ENCODE assay signal across 8 cellular contexts in genomic region chr1:184973308-184974085, GRCh38. TPM values are rescaled to one million over a fixed set of nuclear protein-coding genes. Genes with fewer than 3 reads are reported as not detected.
DNase-seq lines count a peak whose midpoint lies in the region; ATAC-seq, FAIRE-seq and TF ChIP-seq lines count a peak whose summit lies in the region.

No MANE protein-coding gene starts in this region.

- H3K9ac ChIP-seq in GM23248: peak overlapping the region; percentile 82
- H3K9ac ChIP-seq in iPS-18a (ENCODE audit: low read length): peak overlapping the region; percentile 76

- peak overlapping the region; percentile 84 for H3K4me2 ChIP-seq in GM23248 (ENCODE audit: unreplicated experiment)

- H4K20me1 ChIP-seq in GM23248 (ENCODE audit: insufficient read depth): no peaks in the 10 kb centered on the region

- H3K9me3 ChIP-seq in GM23248 (ENCODE audit: low read depth) (no peaks in the 10 kb centered on the region), KOPT-K1 (ENCODE audit: insufficient read depth, low read length, poor library complexity, severe bottlenecking) (no peaks in the 10 kb centered on the region), T-helper 17 cell (ENCODE audit: control insufficient read depth, low read length, poor library complexity, severe bottlenecking) (no peaks in the 10 kb centered on the region), iPS-18a (ENCODE audit: control insufficient read depth, low read depth, low read length) (no peaks in the 10 kb centered on the region), small intestine (ENCODE audit: control insufficient read depth, low read depth) (no peaks in the 10 kb centered on the region)

- H3K27me3 ChIP-seq in GM23248 (replicated peaks; ENCODE audit: insufficient read depth): no peaks in the 10 kb centered on the region
- peaks cover 52% of the 10 kb centered on the region for H3K27me3 ChIP-seq in iPS-18a (ENCODE audit: control insufficient read depth, insufficient read depth, low read length)
- H3K27me3 ChIP-seq in small intestine (ENCODE audit: control insufficient read depth in 2 of 2, insufficient read depth in 2 of 2, low read length in 2 of 2): no peaks in the 10 kb centered on the region

- FAIRE-seq in small intestine (lab: Jason Lieb, UNC) (no peak), urothelium cell line (lab: Jason Lieb, UNC) (no peak)

- H3K4me3 Mint-ChIP-seq in T-helper 17 cell: peak overlapping the region; percentile 96

- H3K4me3 ChIP-seq in GM23248 (peak overlapping the region; percentile 87), astrocyte of the spinal cord (ENCODE audit: low read depth, low read length) (peak overlapping the region; percentile 59), iPS-18a (ENCODE audit: low read length) (peak overlapping the region; percentile 87), small intestine (ENCODE audit: low read depth in 1 of 2, low read length in 2 of 2) (peak overlapping the region; percentile 43 to 82)

- no peaks in the 10 kb centered on the region for H3K27me3 Mint-ChIP-seq in T-helper 17 cell

- in situ Hi-C loops in GM23248 (cut with MboI): no loop called here
- in situ Hi-C loops in astrocyte of the spinal cord (cut with HindIII; ENCODE audit: low sequenced_read_pairs): no loop called here

- ATAC-seq in T-helper 17 cell: peak; percentile 78

- H3K4me1 ChIP-seq in GM23248 (ENCODE audit: insufficient read depth) (peaks cover 31% of the 10 kb centered on the region), iPS-18a (ENCODE audit: control insufficient read depth, low read depth, low read length) (no peaks in the 10 kb centered on the region), small intestine (ENCODE audit: control insufficient read depth in 2 of 2, insufficient read depth in 1 of 2, low read depth in 1 of 2, low read length in 1 of 2) (peaks cover 0 to 3% of the 10 kb centered on the region in 2 donors)

- H3F3A ChIP-seq in GM23248 (ENCODE audit: insufficient read depth): peaks cover 25% of the 10 kb centered on the region

- peak overlapping the region; percentile 90 for H2AFZ ChIP-seq in GM23248

- TF ChIP-seq CTCF in astrocyte of the spinal cord (IDR thresholded peaks at IDR 0.05; ENCODE audit: low read depth, low read length): no peak

- peaks cover 6% of the 10 kb centered on the region; the same call in 1 of the 2 replicates for H3K79me2 ChIP-seq in GM23248 (ENCODE audit: insufficient read depth)

- H3K36me3 ChIP-seq in GM23248 (ENCODE audit: low read depth): no peaks in the 10 kb centered on the region
- H3K36me3 ChIP-seq in KOPT-K1 (ENCODE audit: insufficient read depth, low read length): no peaks in the 10 kb centered on the region
- H3K36me3 ChIP-seq in iPS-18a (ENCODE audit: control insufficient read depth, low read depth, low read length): no peaks in the 10 kb centered on the region
- H3K36me3 ChIP-seq in small intestine (ENCODE audit: control insufficient read depth in 2 of 2, insufficient read depth in 2 of 2, low read length in 2 of 2): no peaks in the 10 kb centered on the region

- DNase-seq in GF-D8 (lab: John Stamatoyannopoulos, UW): peak; percentile 39
- peak; percentile 87 for DNase-seq in GM23248
- DNase-seq in T-helper 17 cell: peak; percentile 16 to 72 (median 61)
- peak; percentile 76 for DNase-seq in astrocyte of the spinal cord (ENCODE audit: low read depth, low spot score)
- peak; percentile 54 for DNase-seq in small intestine
- DNase-seq in urothelium cell line (ENCODE audit: low spot score): no peak

- H3K9me2 ChIP-seq in GM23248 (ENCODE audit: insufficient read depth): no peaks in the 10 kb centered on the region

- peaks cover 64% of the 10 kb centered on the region for H3K4me1 Mint-ChIP-seq in T-helper 17 cell

- peaks cover 3% of the 10 kb centered on the region for H3K36me3 Mint-ChIP-seq in T-helper 17 cell (ENCODE audit: low read depth)

- 4% methylated on average over 38 to 39 of the region's 42 CpGs for WGBS in GM23248 (ENCODE audit: low coverage in 1 of 2, low lambda C conversion rate in 2 of 2, missing lambda C conversion rate in 2 of 2), 2 experiments
- WGBS in small intestine, 3 donors: 1% methylated on average over 31 to 42 of the region's 42 CpGs

- peak overlapping the region; percentile 99 for H3K27ac Mint-ChIP-seq in T-helper 17 cell

- peak overlapping the region; percentile 21 for H3K27ac ChIP-seq in GM23248
- peak overlapping the region; percentile 50 for H3K27ac ChIP-seq in KOPT-K1 (ENCODE audit: low read depth, low read length, poor library complexity, severe bottlenecking)
- no peak overlapping the region for H3K27ac ChIP-seq in iPS-18a (ENCODE audit: low read length)
- H3K27ac ChIP-seq in small intestine (ENCODE audit: low read depth in 1 of 2, low read length in 1 of 2): peak overlapping the region; percentile 5 to 67

RNA-seq across cellular contexts. Expression of gene NIBAN1, which starts 0.8 kb away (rescaled TPM):
- 34.8 and 35.5 TPM in 2 replicates for total RNA-seq in GM23248 (2014; rRNA removed; shearing (Covaris generic))
- polyA plus RNA-seq in GM23248 (2016; fragmentation: Nextera tagmentation; extraction: Ambion mirVana) (19.5 and 19.9 TPM in 2 replicates), small intestine (1 to 10 TPM; 1.1 to 8.4 (median 2.7) TPM)
- 10 to 100 TPM; 61.3 to 65.7 TPM for total RNA-seq in T-helper 17 cell
